ENCODE assay signal across 16 cellular contexts in the genomic region with DNA sequence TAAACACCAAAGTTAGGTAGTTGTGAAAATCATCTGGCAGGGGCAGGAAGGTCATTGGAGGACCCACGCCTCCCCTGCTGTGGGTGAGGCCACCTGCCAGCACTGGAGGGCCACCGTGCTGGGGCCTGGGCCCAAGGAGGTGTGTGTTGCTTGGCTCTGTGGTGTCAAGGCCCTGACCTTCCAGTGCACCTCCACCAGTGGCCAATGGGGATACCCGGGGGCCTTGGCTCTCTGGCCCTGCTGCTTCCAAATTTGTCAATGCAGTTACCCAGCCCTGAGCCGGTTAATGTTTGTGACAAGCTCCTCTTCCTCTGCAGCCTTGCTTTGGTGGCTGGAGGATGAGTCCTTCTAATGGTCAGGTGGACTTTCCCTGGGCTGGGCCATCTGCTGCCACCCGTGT.
"Had no signal": no experiment of that assay in that cellular context is flagged by ENCODE, and none has a peak within 500 bp of the region (broad histone marks: within the 10 kb centered on the region; RNA-seq: fewer than 3 reads in every experiment).

No MANE protein-coding gene starts in this region.

- H3K4me3 Mint-ChIP-seq: activated naive CD8-positive, alpha-beta T cell treated with anti-CD3 and anti-CD28 coated beads, Interleukin-2, amount 50 U/mL, for 24 hours; activated T-helper 17 cell treated with anti-CD3 and anti-CD28 coated beads, Interleukin-2, amount 50 U/mL, for 72 hours; memory B cell; neural progenitor cell; stimulated activated memory B cell treated with anti-CD40 and anti-IgM and Interleukin-4, amounts not matched to agents 10 μg/mL and 1 μg/mL and 100 μg/mL, for 72 hours had no signal

- DNase-seq: activated CD4-positive, alpha-beta T cell treated with anti-CD3 and anti-CD28 coated beads, Interleukin-2, amount 50 U/mL, for 4 hours; activated naive CD8-positive, alpha-beta T cell treated with anti-CD3 and anti-CD28 coated beads, Interleukin-2, amount 50 U/mL, for 24 hours; effector CD4-positive, alpha-beta T cell; heart right ventricle; retina; SHP77 treated with DMSO at 0.1 percent for 48 hours; small intestine; trophoblast cell had no signal

- H3K9me3 Mint-ChIP-seq: neural progenitor cell; stimulated activated memory B cell treated with anti-CD40 and anti-IgM and Interleukin-4, amounts not matched to agents 10 μg/mL and 1 μg/mL and 100 μg/mL, for 72 hours had no signal

- H3K27me3 Mint-ChIP-seq: activated naive CD8-positive, alpha-beta T cell treated with anti-CD3 and anti-CD28 coated beads, Interleukin-2, amount 50 U/mL, for 24 hours; activated T-helper 17 cell treated with anti-CD3 and anti-CD28 coated beads, Interleukin-2, amount 50 U/mL, for 72 hours; memory B cell had no signal

- H3K27ac ChIP-seq: ascending aorta, gastrocnemius medialis, heart right ventricle, left lung, neural progenitor cell, parathyroid adenoma had no signal

- ATAC-seq: activated naive CD8-positive, alpha-beta T cell treated with anti-CD3 and anti-CD28 coated beads, Interleukin-2, amount 50 U/mL, for 24 hours; activated T-helper 17 cell treated with anti-CD3 and anti-CD28 coated beads, Interleukin-2, amount 50 U/mL, for 72 hours; gastrocnemius medialis; heart right ventricle; left lung; stimulated activated memory B cell treated with anti-CD40 and anti-IgM and Interleukin-4, amounts not matched to agents 10 μg/mL and 1 μg/mL and 100 μg/mL, for 72 hours had no signal

- H3K9me3 ChIP-seq: ascending aorta, gastrocnemius medialis, heart right ventricle, left lung had no signal

- H3K36me3 Mint-ChIP-seq: memory B cell; neural progenitor cell; stimulated activated memory B cell treated with anti-CD40 and anti-IgM and Interleukin-4, amounts not matched to agents 10 μg/mL and 1 μg/mL and 100 μg/mL, for 72 hours had no signal

- H3K27ac Mint-ChIP-seq: activated T-helper 17 cell treated with anti-CD3 and anti-CD28 coated beads, Interleukin-2, amount 50 U/mL, for 72 hours; memory B cell; neural progenitor cell; stimulated activated memory B cell treated with anti-CD40 and anti-IgM and Interleukin-4, amounts not matched to agents 10 μg/mL and 1 μg/mL and 100 μg/mL, for 72 hours had no signal
